ENCODE assay signal across 8 cellular contexts in genomic region chr5:140113699-140114263, GRCh38.
A peak's percentile ranks its signal among the peaks of the same experiment; 100 is the strongest.
DNase-seq lines count a peak whose midpoint lies in the region; ATAC-seq lines count a peak whose summit lies in the region.

Gene PURA, plus strand, starts transcription at chr5:140114109. Its CDS starts 73 bp downstream, at chr5:140114182.

- ATAC-seq in GM19043 (IDR thresholded peaks at IDR 0.05; ENCODE audit: low read depth, unreplicated experiment) (peak; percentile 84), HG03354 (IDR thresholded peaks at IDR 0.05; ENCODE audit: poor library complexity, severe bottlenecking, unreplicated experiment) (peak; percentile 92)
- ATAC-seq in activated CD4-positive, CD25-positive, alpha-beta regulatory T cell treated with anti-CD3 and anti-CD28 coated beads, Interleukin-2, amount 50 U/mL, for 24 hours, result peak; percentile 96 to 97

- peak; percentile 90 for DNase-seq in Ammon's horn (ENCODE audit: low spot score)
- DNase-seq in NCI-H446 treated with DMSO at 0.1 percent for 48 hours (lab: John Stamatoyannopoulos, UW), result peak; percentile 80
- peak; percentile 91 for DNase-seq in cerebellar cortex (ENCODE audit: low spot score)
- peak; percentile 88 for DNase-seq in kidney glomerular epithelial cell (lab: John Stamatoyannopoulos, UW)
- peak; percentile 94 to 96 for DNase-seq in stimulated activated CD4-positive, alpha-beta T cell treated with anti-CD3 and anti-CD28 coated beads, Interleukin-15, amount 100 ng/mL, for 48 hours (ENCODE audit: low read depth in 2 of 2)

Comparison
In these comparisons a context has a peak if more than half of its experiments do, and no peak if none do; other contexts are left out.
1. Peak in every context shown above with its lines: DNase-seq and ATAC-seq.